Comparison of ENCODE assay signal across 25 cellular contexts in the genomic region with DNA sequence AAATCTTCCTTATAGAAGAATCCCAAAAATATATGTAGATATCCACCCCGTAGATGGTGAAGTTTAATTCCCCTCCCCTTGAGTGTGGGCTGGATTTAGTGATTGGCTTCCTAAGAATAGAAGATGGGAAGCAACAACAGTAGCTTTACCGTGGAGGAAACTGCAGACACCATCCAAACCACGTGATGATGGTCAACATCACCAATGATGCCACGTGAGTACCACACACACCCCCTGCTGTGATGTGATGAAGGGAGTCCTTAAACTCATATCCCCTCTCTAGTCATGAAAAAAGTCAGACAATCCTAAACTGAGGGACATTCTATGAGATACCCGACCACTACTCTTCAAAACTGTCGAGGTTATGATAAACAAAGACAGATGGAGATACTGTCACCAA. TPM values are rescaled to one million over a fixed set of nuclear protein-coding genes. Genes with fewer than 3 reads are reported as not detected.
DNase-seq lines count a peak whose midpoint lies in the region; ATAC-seq, FAIRE-seq and TF ChIP-seq lines count a peak whose summit lies in the region.
"Had no signal": no experiment of that assay in that cellular context is flagged by ENCODE, and none has a peak within 500 bp of the region (broad histone marks: within the 10 kb centered on the region; RNA-seq: fewer than 3 reads in every experiment).

No MANE protein-coding gene starts in this region.

- H3K79me2 ChIP-seq in K562 (ENCODE audit: control insufficient read depth, insufficient read depth, low read length): no peaks in the 10 kb centered on the region

- no peak overlapping the region for H3K4me3 ChIP-seq in A549
- H3K4me3 ChIP-seq in K562: no peak overlapping the region
- no peak overlapping the region for H3K4me3 ChIP-seq in upper lobe of right lung
- H3K4me3 ChIP-seq: BLaER1 treated with 17β-estradiol and CSF1 and Interleukin-3, amounts not matched to agents 10 nM and 100 nM; GM12878; GM23338 had no signal

- no peak for FAIRE-seq in A549 (lab: Jason Lieb, UNC)
- FAIRE-seq in K562 (lab: Jason Lieb, UNC): no peak
- FAIRE-seq: GM12878, GM19239, H54 had no signal

- 1% methylated on average over 6 of the region's 6 CpGs for WGBS in A549 (ENCODE audit: missing lambda C conversion rate)
- WGBS in K562 (ENCODE audit: insufficient coverage, low coverage, missing lambda C conversion rate): 0% methylated on average over 6 of the region's 6 CpGs

- no peak for TF ChIP-seq POLR2A in A549 (IDR thresholded peaks at IDR 0.05; ENCODE audit: low read length)
- no peak for TF ChIP-seq POLR2A in K562 (conservative IDR thresholded peaks at IDR 0.05)

- no peak overlapping the region for H2AFZ ChIP-seq in K562 (ENCODE audit: low read depth, low read length)
- H2AFZ ChIP-seq: GM23338 had no signal

- no peak overlapping the region for H3K9ac ChIP-seq in K562 (ENCODE audit: insufficient read depth in 1 of 2, low read depth in 2 of 2, low read length in 2 of 2)
- H3K9ac ChIP-seq: BLaER1 treated with 17β-estradiol and CSF1 and Interleukin-3, amounts not matched to agents 10 nM and 100 nM had no signal

- DNase-seq in NCI-H345 (lab: John Stamatoyannopoulos, UW) (peak; percentile 13), NCI-H345 treated with DMSO at 0.1 percent for 48 hours (lab: John Stamatoyannopoulos, UW; ENCODE audit: unreplicated experiment) (no peak), A549 (ENCODE audit: low read depth in 1 of 2, low spot score in 1 of 2) (no peak), MV-4-11 (lab: John Stamatoyannopoulos, UW) (peak; percentile 10), K562 (ENCODE audit: extremely low read depth in 1 of 4, low spot score in 3 of 4) (no peak), upper lobe of right lung (no peak)
- DNase-seq: CD4-positive, CD25-positive, alpha-beta regulatory T cell; CD8-positive, alpha-beta memory T cell; COR-L47; DMS 273 treated with DMSO at 0.1 percent for 48 hours; DND-41; EL; HCEC 1CT had no signal

- CTCF ChIA-PET in A549 (lab: Yijun Ruan, JAX) (interaction anchor here (1.9 kb wide), 1 partner anchor 65 kb away, joined by 5 read pairs; no protein-coding TSS in a partner anchor), K562 (lab: Yijun Ruan, JAX; ENCODE audit: low intra/inter-chr PET ratio) (no interaction called here)

- TF ChIP-seq RAD21 in A549 (conservative IDR thresholded peaks at IDR 0.05 in 1 of 2, IDR thresholded peaks at IDR 0.05 in 1 of 2) (no peak), K562 (CRISPR knock-in tag; conservative IDR thresholded peaks at IDR 0.05 in 1 of 2, IDR thresholded peaks at IDR 0.05 in 1 of 2) (no peak)

- TF ChIP-seq CTCF in A549 (IDR thresholded peaks at IDR 0.05) (no peak), K562 (IDR thresholded peaks at IDR 0.05 in 2 of 3, conservative IDR thresholded peaks at IDR 0.05 in 1 of 3; ENCODE audit: insufficient read depth in 2 of 3, low read depth in 1 of 3, low read length in 3 of 3) (no peak), upper lobe of right lung (IDR thresholded peaks at IDR 0.05) (no peak)

- no peak for TF ChIP-seq EP300 in A549 (IDR thresholded peaks at IDR 0.05)
- TF ChIP-seq EP300 in K562 (IDR thresholded peaks at IDR 0.05; ENCODE audit: low read length): no peak

- peaks cover 16% of the 10 kb centered on the region for H3K9me3 ChIP-seq in A549
- no peaks in the 10 kb centered on the region for H3K9me3 ChIP-seq in K562 (replicated peaks; ENCODE audit: control insufficient read depth, insufficient read depth, low read depth, low read length)
- no peaks in the 10 kb centered on the region for H3K9me3 ChIP-seq in upper lobe of right lung

- POLR2A ChIA-PET in A549 (lab: Yijun Ruan, JAX): no interaction called here
- POLR2A ChIA-PET in K562 (lab: Yijun Ruan, JAX): interaction anchor here (0.6 kb wide), 1 partner anchor 108 kb away, joined by 3 read pairs; no protein-coding TSS in a partner anchor

- peaks cover 10% of the 10 kb centered on the region; the same call in 1 of the 2 replicates for H4K20me1 ChIP-seq in K562 (replicated peaks; ENCODE audit: control insufficient read depth, insufficient read depth, low read length)
- H4K20me1 ChIP-seq: BLaER1 treated with 17β-estradiol and CSF1 and Interleukin-3, amounts not matched to agents 10 nM and 100 nM had no signal

- no peaks in the 10 kb centered on the region for H3K36me3 ChIP-seq in K562 (ENCODE audit: control insufficient read depth, insufficient read depth, low read length)
- H3K36me3 ChIP-seq in upper lobe of right lung: no peaks in the 10 kb centered on the region

- ATAC-seq in A549 (no peak), K562 (no peak), upper lobe of right lung (no peak), GM21528 (IDR thresholded peaks at IDR 0.05; ENCODE audit: low FRiP score, unreplicated experiment) (no peak)
- ATAC-seq: GM12878, GM23338 had no signal

- H3K4me1 ChIP-seq in A549 (no peaks in the 10 kb centered on the region), K562 (replicated peaks in 1 of 2; ENCODE audit: control insufficient read depth in 2 of 2, insufficient read depth in 2 of 2, low read length in 2 of 2) (no peaks in the 10 kb centered on the region), upper lobe of right lung (no peaks in the 10 kb centered on the region)

- no peak overlapping the region for H3K4me2 ChIP-seq in A549
- no peak overlapping the region for H3K4me2 ChIP-seq in K562 (ENCODE audit: insufficient read depth, low read length)
- H3K4me2 ChIP-seq: GM23338 had no signal

- peaks cover 15 to 47% of the 10 kb centered on the region in 2 experiments for H3K27me3 ChIP-seq in K562 (ENCODE audit: control insufficient read depth in 2 of 2, insufficient read depth in 2 of 2, low read length in 2 of 2)
- peaks cover 13% of the 10 kb centered on the region for H3K27me3 ChIP-seq in upper lobe of right lung
- H3K27me3 ChIP-seq: BLaER1 treated with 17β-estradiol and CSF1 and Interleukin-3, amounts not matched to agents 10 nM and 100 nM had no signal

- intact Hi-C loops in K562 (cut with micrococcal nuclease) (no loop called here), upper lobe of right lung (cut with DNase I) (no loop called here)

- in situ Hi-C loops in K562 (cut with MboI): no loop called here

- BruUV-seq in K562 (replicated peaks; lab: Mats Ljungman, UMichigan): no TSS peak

- H3K27ac ChIP-seq in A549 (no peak overlapping the region), K562 (ENCODE audit: extremely low read depth, low read depth, low read length) (no peak overlapping the region), upper lobe of right lung (no peak overlapping the region)
- H3K27ac ChIP-seq: 22Rv1; BLaER1 treated with 17β-estradiol and CSF1 and Interleukin-3, amounts not matched to agents 10 nM and 100 nM; HL-60 had no signal

- no peaks in the 10 kb centered on the region for H3K9me1 ChIP-seq in K562 (ENCODE audit: control insufficient read depth, insufficient read depth, low read length)

TF ChIP-seq in A549, 52 proteins besides CTCF, POLR2A, EP300 and RAD21 (continues in another document):
- TF ChIP-seq MAFK (IDR thresholded peaks at IDR 0.05; ENCODE audit: partially characterized antibody) (no peak), ZNF302 (CRISPR knock-in tag; IDR thresholded peaks at IDR 0.05) (no peak)
- TF ChIP-seq, protein P1, sequence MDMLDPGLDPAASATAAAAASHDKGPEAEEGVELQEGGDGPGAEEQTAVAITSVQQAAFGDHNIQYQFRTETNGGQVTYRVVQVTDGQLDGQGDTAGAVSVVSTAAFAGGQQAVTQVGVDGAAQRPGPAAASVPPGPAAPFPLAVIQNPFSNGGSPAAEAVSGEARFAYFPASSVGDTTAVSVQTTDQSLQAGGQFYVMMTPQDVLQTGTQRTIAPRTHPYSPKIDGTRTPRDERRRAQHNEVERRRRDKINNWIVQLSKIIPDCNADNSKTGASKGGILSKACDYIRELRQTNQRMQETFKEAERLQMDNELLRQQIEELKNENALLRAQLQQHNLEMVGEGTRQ (IDR thresholded peaks at IDR 0.05): peak; percentile 66

TF ChIP-seq in K562, 482 proteins besides CTCF, POLR2A, EP300 and RAD21 (continues in another document):
- no peak for TF ChIP-seq ZNF668 (CRISPR knock-in tag; IDR thresholded peaks at IDR 0.05)
- TF ChIP-seq PHTF2 (CRISPR knock-in tag; IDR thresholded peaks at IDR 0.05): no peak
- peak; percentile 52 for TF ChIP-seq USF1 (CRISPR knock-in tag; IDR thresholded peaks at IDR 0.05)

RNA-seq across cellular contexts. Expression of gene SLC22A11, which starts 41.1 kb away (rescaled TPM):
- polyA plus RNA-seq in A549 (2011; rRNA removed) (0.19 and 0.23 TPM in 2 replicates), A549 (2017; fragmentation: RNase III; extraction: RNeasy Plus Mini Kit Qiagen cat#74134 plus additional on column Dnase treatment) (0.07 to 0.17 TPM (median 0.16 TPM) in 3 replicates), K562 (2011; rRNA removed) (0.07 TPM in 1 of 2 replicates, not detected in the other), K562 (2014; fragmentation: Illumina TruSeq; extraction: Trizol) (not detected in 2 replicates), K562 (2014; fragmentation: Nextera tagmentation; extraction: Ambion mirVana) (not detected), K562 (2014; rRNA removed) (0.07 TPM in 1 of 2 replicates, not detected in the other)
- polyA plus RNA-seq in A549 (2012; cell fraction: cytosol; rRNA removed): 0.05 and 0.09 TPM in 2 replicates
- 0.24 and 0.42 TPM in 2 replicates for polyA plus RNA-seq in A549 (2012; cell fraction: nucleus; rRNA removed)
- 0.19 and 0.25 TPM in 2 replicates for polyA minus RNA-seq in A549 (2011; rRNA and poly(A)+ RNA removed)
- total RNA-seq in K562 (2011; cell fraction: chromatin; rRNA removed; ENCODE audit: low replicate concordance): 0.39 TPM in 1 of 2 replicates, not detected in the other
- 0.17 and 0.26 TPM in 2 replicates for total RNA-seq in K562 (2011; cell fraction: nucleolus; rRNA removed)
- 0.44 TPM in 1 of 2 replicates, not detected in the other for total RNA-seq in K562 (2011; cell fraction: nucleoplasm; rRNA removed)
- total RNA-seq in K562 (2014; rRNA removed) (not detected in 2 replicates), K562 (2014; rRNA removed; fragmentation: Illumina TruSeq; extraction: Trizol) (not detected in 2 replicates), K562 (2015; rRNA removed; fragmentation: Illumina TruSeq; extraction: Trizol) (not detected in 2 replicates), K562 (2021) (not detected in 2 replicates), upper lobe of right lung (not detected)
- polyA plus RNA-seq in K562 (2011; cell fraction: cytosol; rRNA removed): 0.09 TPM in 1 of 2 replicates, not detected in the other
- 0.08 and 0.28 TPM in 2 replicates for polyA plus RNA-seq in K562 (2011; cell fraction: nucleus; rRNA removed)
- polyA plus RNA-seq in K562 (2012): 0.05 and 0.08 TPM in 2 replicates
- polyA minus RNA-seq in K562 (2011; rRNA and poly(A)+ RNA removed): not detected in 2 replicates
- not detected in 2 replicates for polyA minus RNA-seq in K562 (2011; cell fraction: cytosol; rRNA and poly(A)+ RNA removed)
- not detected in 2 replicates for polyA minus RNA-seq in K562 (2011; cell fraction: nucleus; rRNA and poly(A)+ RNA removed)
- total RNA-seq: A673; CD4-positive, CD25-positive, alpha-beta regulatory T cell; CD8-positive, alpha-beta memory T cell; GM12878; GM23338; HT1080 had no signal
- polyA plus RNA-seq: AG04450; CD4-positive, CD25-positive, alpha-beta regulatory T cell; CD8-positive, alpha-beta memory T cell; GM23338; IgD-negative memory B cell had no signal

Comparison
In these comparisons a context has a peak if more than half of its experiments do, and no peak if none do; other contexts are left out.
1. DNase-seq: peak in NCI-H345 (single experiment) and MV-4-11 (single experiment); none in NCI-H345 treated with DMSO at 0.1 percent for 48 hours (single experiment), A549 (0 of 2), K562 (0 of 4) and upper lobe of right lung (single experiment).